Comparison of ENCODE assay signal across 21 cellular contexts in genomic region chr17:39624313-39624712, GRCh38. TPM values are rescaled to one million over a fixed set of nuclear protein-coding genes. Genes with fewer than 3 reads are reported as not detected.
A peak's percentile ranks its signal among the peaks of the same experiment; 100 is the strongest.
DNase-seq lines count a peak whose midpoint lies in the region; ATAC-seq, FAIRE-seq and TF ChIP-seq lines count a peak whose summit lies in the region.
"Had no signal": no experiment of that assay in that cellular context is flagged by ENCODE, and none has a peak within 500 bp of the region (broad histone marks: within the 10 kb centered on the region; RNA-seq: fewer than 3 reads in every experiment).

No MANE protein-coding gene starts in this region.

- no peaks in the 10 kb centered on the region for H3K9me3 ChIP-seq in Karpas-422 (ENCODE audit: low read length)
- H3K9me3 ChIP-seq in H1 (ENCODE audit: insufficient read depth in 2 of 2, low read depth in 1 of 2, low read length in 1 of 2), result no peaks in the 10 kb centered on the region
- no peaks in the 10 kb centered on the region for H3K9me3 ChIP-seq in mucosa of rectum (ENCODE audit: control insufficient read depth in 2 of 2, low read length in 2 of 2)
- H3K9me3 ChIP-seq: HAP-1 had no signal

- TF ChIP-seq CTCF in H1 (IDR thresholded peaks at IDR 0.05; ENCODE audit: control extremely low read depth in 1 of 3, insufficient read depth in 1 of 3, low read depth in 1 of 3, low read length in 3 of 3), result no peak

- H3K4me1 ChIP-seq in Karpas-422 (ENCODE audit: low read length) (peaks cover 43% of the 10 kb centered on the region), H1 (replicated peaks in 1 of 4; ENCODE audit: control insufficient read depth in 3 of 4, insufficient read depth in 4 of 4, low read length in 3 of 4) (peaks cover 4 to 33% (median 25%) of the 10 kb centered on the region in 4 experiments), mucosa of rectum (ENCODE audit: control insufficient read depth in 2 of 2, insufficient read depth in 2 of 2, low read length in 2 of 2) (peaks cover 36 to 47% of the 10 kb centered on the region in 2 donors), mesendoderm (ENCODE audit: control insufficient read depth, low read depth, low read length) (no peaks in the 10 kb centered on the region)

- WGBS in H1 (ENCODE audit: extremely low coverage in 1 of 2, insufficient coverage in 1 of 2, insufficient read length in 1 of 2, insufficient replicate concordance in 2 of 2, low coverage in 1 of 2, low lambda C conversion rate in 2 of 2, missing lambda C conversion rate in 1 of 2), 2 experiments, result 80% methylated on average over 7 of the region's 8 CpGs; no CpG with 5 or more reads in 1 of the 2 experiments
- WGBS in mesendoderm (ENCODE audit: extremely low coverage, insufficient coverage, low lambda C conversion rate), result no CpG with 5 or more reads among the region's 8 CpGs

- no peak overlapping the region for H4K91ac ChIP-seq in H1 (replicated peaks; ENCODE audit: insufficient read length, low read length)

- no peak overlapping the region for H2AK5ac ChIP-seq in H1 (ENCODE audit: low read depth, low read length)
- H2AK5ac ChIP-seq in mesendoderm (ENCODE audit: low read length), result no peak overlapping the region

- H2AFZ ChIP-seq in Karpas-422 (ENCODE audit: low read length) (no peak overlapping the region), H1 (ENCODE audit: low read length) (no peak overlapping the region)
- H2AFZ ChIP-seq: GM23338 had no signal

- H3K27me3 ChIP-seq in Karpas-422 (ENCODE audit: low read length) (no peaks in the 10 kb centered on the region), H1 (replicated peaks in 1 of 4; ENCODE audit: control insufficient read depth in 3 of 4, extremely low read depth in 1 of 4, insufficient read depth in 3 of 4, low read length in 3 of 4) (peaks cover 6 to 50% (median 42%) of the 10 kb centered on the region in 4 experiments), mucosa of rectum (ENCODE audit: control insufficient read depth in 2 of 2, insufficient read depth in 2 of 2, low read length in 2 of 2) (peaks cover 0 to 10% of the 10 kb centered on the region in 2 donors), mesendoderm (ENCODE audit: insufficient read depth, low read length, poor library complexity) (peaks cover 5% of the 10 kb centered on the region)

- no peak overlapping the region for H3K18ac ChIP-seq in H1 (ENCODE audit: extremely low read depth, low read length)
- H3K18ac ChIP-seq in mesendoderm (ENCODE audit: low read length), result no peak overlapping the region

- no peak for TF ChIP-seq POLR2A in H1 (IDR thresholded peaks at IDR 0.05; ENCODE audit: control extremely low read depth in 1 of 2, low read depth in 2 of 2, low read length in 2 of 2)

- no peak overlapping the region; the same call in 1 of the 2 replicates for H2BK20ac ChIP-seq in H1 (ENCODE audit: low read length)

- no peak for TF ChIP-seq RAD21 in H1 (IDR thresholded peaks at IDR 0.05 in 1 of 2, conservative IDR thresholded peaks at IDR 0.05 in 1 of 2; ENCODE audit: low read depth in 2 of 2, low read length in 2 of 2)

- peaks cover 12% of the 10 kb centered on the region for H3K23me2 ChIP-seq in H1 (ENCODE audit: low read depth, low read length)

- peak overlapping the region; percentile 66 for H3K4me2 ChIP-seq in Karpas-422 (ENCODE audit: low read depth, low read length, poor library complexity, severe bottlenecking)
- no peak overlapping the region for H3K4me2 ChIP-seq in H1 (ENCODE audit: insufficient read depth in 1 of 2, low read depth in 2 of 2, low read length in 2 of 2)
- no peak overlapping the region for H3K4me2 ChIP-seq in mesendoderm (ENCODE audit: low read length)

- H3K4ac ChIP-seq in H1 (replicated peaks; ENCODE audit: insufficient read length, low read depth, low read length) (no peak overlapping the region), mesendoderm (ENCODE audit: low read depth, low read length) (no peak overlapping the region)

- no peak overlapping the region for H3K14ac ChIP-seq in H1 (ENCODE audit: insufficient read length)

- DNase-seq in Karpas-422 (no peak), H1 (ENCODE audit: low read depth in 1 of 2, low spot score in 2 of 2) (no peak), mesendoderm (no peak), dermis blood vessel endothelial cell (no peak)
- DNase-seq: C1 segment of cervical spinal cord; CD4-positive, alpha-beta memory T cell; COR-L47; DMS53; DMS79 treated with DMSO at 0.1 percent for 48 hours; GF-D8 had no signal

- H3K36me3 ChIP-seq in Karpas-422 (ENCODE audit: insufficient read depth, low read length) (no peaks in the 10 kb centered on the region), H1 (ENCODE audit: control insufficient read depth in 2 of 4, insufficient read depth in 4 of 4, low read length in 3 of 4) (no peaks in the 10 kb centered on the region), mucosa of rectum (ENCODE audit: control insufficient read depth in 2 of 2, insufficient read depth in 2 of 2, low read length in 2 of 2) (no peaks in the 10 kb centered on the region), mesendoderm (ENCODE audit: control insufficient read depth, insufficient read depth, low read length) (no peaks in the 10 kb centered on the region)
- H3K36me3 ChIP-seq: HAP-1 had no signal

- 0 out of 2 replicates have a peak overlapping the region, but pooled peaks have one; percentile 94 for H2BK12ac ChIP-seq in H1 (ENCODE audit: low read depth, low read length)

- H3K9ac ChIP-seq in Karpas-422 (ENCODE audit: low read length) (no peak overlapping the region), H1 (replicated peaks in 1 of 4; ENCODE audit: extremely low read depth in 1 of 4, low read depth in 3 of 4, low read length in 3 of 4) (no peak overlapping the region), mucosa of rectum (ENCODE audit: low read depth in 1 of 2, low read length in 2 of 2) (peak overlapping the region; percentile 41 to 99), mesendoderm (ENCODE audit: low read length) (no peak overlapping the region)

- no peak overlapping the region for H2BK5ac ChIP-seq in H1 (ENCODE audit: low read depth, low read length)
- no peak overlapping the region for H2BK5ac ChIP-seq in mesendoderm (ENCODE audit: low read length)

- CTCF ChIA-PET in H1 (lab: Charles Lee; ENCODE audit: partially characterized antibody), result interaction anchor here (0.7 to 49.2 kb wide), 16 partner anchors 1 to 271 kb away, joined by 3 to 1885 read pairs (median 13); partner anchors contain the start of genes ERBB2, MIEN1, NEUROD2 and PGAP3

- no peak overlapping the region for H2BK120ac ChIP-seq in H1 (replicated peaks; ENCODE audit: low read depth, low read length)
- H2BK120ac ChIP-seq in mesendoderm (ENCODE audit: low read depth, low read length), result no peak overlapping the region

- H3K79me1 ChIP-seq in H1 (ENCODE audit: low read depth, low read length) (0 out of 2 replicates have a peak, but pooled peaks cover 2% of the 10 kb centered on the region), mesendoderm (ENCODE audit: low read length) (no peaks in the 10 kb centered on the region)

- no peak overlapping the region for H3K27ac ChIP-seq in Karpas-422 (ENCODE audit: low read length)
- no peak overlapping the region for H3K27ac ChIP-seq in H1 (ENCODE audit: low read depth, low read length)
- peak overlapping the region in 1 of 2 donors; percentile 98 for H3K27ac ChIP-seq in mucosa of rectum (ENCODE audit: low read depth in 2 of 2, low read length in 2 of 2)
- H3K27ac ChIP-seq in mesendoderm (ENCODE audit: low read depth, low read length), result no peak overlapping the region

- peak overlapping the region; percentile 72; the same call in 1 of the 2 replicates for H2BK15ac ChIP-seq in H1 (ENCODE audit: low read length)
- no peak overlapping the region for H2BK15ac ChIP-seq in mesendoderm (replicated peaks; ENCODE audit: low read depth)

- H4K5ac ChIP-seq in H1 (ENCODE audit: insufficient read length, low read depth, low read length) (no peak overlapping the region), mesendoderm (ENCODE audit: low read length) (no peak overlapping the region)

- H4K8ac ChIP-seq in H1 (ENCODE audit: extremely low read depth, insufficient read depth, low read length) (no peak overlapping the region), mesendoderm (ENCODE audit: low read depth, low read length) (no peak overlapping the region)

- no peak for FAIRE-seq in H1 (lab: Jason Lieb, UNC)
- FAIRE-seq: H54 had no signal

- H3K56ac ChIP-seq in H1 (replicated peaks; ENCODE audit: insufficient read length, low read depth, low read length) (no peak overlapping the region), mesendoderm (ENCODE audit: low read length) (no peak overlapping the region)

- no peak overlapping the region for H3K4me3 ChIP-seq in Karpas-422 (ENCODE audit: low read length)
- no peak overlapping the region for H3K4me3 ChIP-seq in H1 (ENCODE audit: extremely low read depth in 1 of 4, insufficient read depth in 2 of 4, low read depth in 3 of 4, low read length in 4 of 4)
- H3K4me3 ChIP-seq in mucosa of rectum (ENCODE audit: low read length in 2 of 2), result no peak overlapping the region
- H3K4me3 ChIP-seq in mesendoderm (ENCODE audit: low read length), result no peak overlapping the region
- H3K4me3 ChIP-seq: GM23338, HAP-1 had no signal

- no peak for ATAC-seq in HG03039 (IDR thresholded peaks at IDR 0.05; ENCODE audit: unreplicated experiment)
- ATAC-seq: GM23338 had no signal

- TF ChIP-seq EP300 in H1 (IDR thresholded peaks at IDR 0.05; ENCODE audit: borderline replicate concordance in 1 of 2, low read depth in 2 of 2, low read length in 2 of 2), result no peak

- H3K9me2 ChIP-seq in Karpas-422 (replicated peaks; ENCODE audit: insufficient read depth, low read length), result no peaks in the 10 kb centered on the region

- H4K20me1 ChIP-seq in Karpas-422 (ENCODE audit: insufficient read depth, low read depth, low read length) (no peaks in the 10 kb centered on the region), H1 (replicated peaks in 1 of 2; ENCODE audit: control insufficient read depth in 1 of 2, insufficient read depth in 2 of 2, low read length in 2 of 2) (peaks cover 0 to 1% of the 10 kb centered on the region in 2 experiments)

- H3K23ac ChIP-seq in H1 (ENCODE audit: insufficient read length) (no peak overlapping the region), mesendoderm (ENCODE audit: low read length) (no peak overlapping the region)

- POLR2A ChIA-PET in H1 (lab: Charles Lee; ENCODE audit: partially characterized antibody), result interaction anchor here (0.9 to 2.6 kb wide), 6 partner anchors 9 to 157 kb away, joined by 3 to 9 read pairs (median 4); no protein-coding TSS in a partner anchor

- H3K79me2 ChIP-seq in Karpas-422 (ENCODE audit: low read length), result no peaks in the 10 kb centered on the region
- H3K79me2 ChIP-seq in H1 (ENCODE audit: control insufficient read depth in 1 of 2, insufficient read depth in 2 of 2, low read length in 2 of 2), result no peaks in the 10 kb centered on the region
- H3K79me2 ChIP-seq in mesendoderm (ENCODE audit: control insufficient read depth, insufficient read depth, low read length), result no peaks in the 10 kb centered on the region

RNA-seq across cellular contexts. Expression of gene PPP1R1B, which starts 2.4 kb away (rescaled TPM):
- total RNA-seq in Karpas-422 (2014; rRNA removed; shearing (Covaris generic); ENCODE audit: low replicate concordance), result not detected in 2 replicates
- total RNA-seq in H1 (2021; fragmentation: NEBNext Ultra II Directional; extraction: Animal tissue kit (Norgen Biotek cat#: 25700)), result 9.4 and 10.7 TPM in 2 replicates
- polyA plus RNA-seq in H1 (2011; rRNA removed), result 21.0 and 22.3 TPM in 2 replicates
- 15.9 TPM for polyA plus RNA-seq in H1 (2011; cell fraction: cytosol; rRNA removed)
- 15.3 TPM for polyA plus RNA-seq in H1 (2011; cell fraction: nucleus; rRNA removed)
- 13.4 to 19.6 TPM (median 17.0 TPM) in 4 replicates for polyA plus RNA-seq in H1 (2012, experiment 1 of 2)
- polyA plus RNA-seq in H1 (2012, experiment 2 of 2), result 22.0 TPM
- 10.8 TPM for polyA plus RNA-seq in H1 (2013, experiment 1 of 2)
- polyA plus RNA-seq in H1 (2013, experiment 2 of 2), result 11.3 TPM
- 9.1 and 11.8 TPM in 2 replicates for polyA minus RNA-seq in H1 (2011; rRNA and poly(A)+ RNA removed)
- polyA minus RNA-seq in H1 (2011; cell fraction: cytosol; rRNA and poly(A)+ RNA removed), result 7.9 TPM
- polyA minus RNA-seq in H1 (2011; cell fraction: nucleus; rRNA and poly(A)+ RNA removed), result 4.6 TPM
- polyA plus RNA-seq in mesendoderm (2013, experiment 1 of 2), result 1.7 TPM
- polyA plus RNA-seq in mesendoderm (2013, experiment 2 of 2), result 1.8 TPM
- total RNA-seq in dermis blood vessel endothelial cell, result not detected in 2 replicates
- total RNA-seq: A172; CD4-positive, alpha-beta memory T cell; Daoy had no signal
- polyA plus RNA-seq: BJ; CD4-positive, alpha-beta memory T cell had no signal

RNA-seq across cellular contexts. Expression of gene STARD3, which starts 12.6 kb away (rescaled TPM):
- total RNA-seq in Karpas-422 (2014; rRNA removed; shearing (Covaris generic); ENCODE audit: low replicate concordance), result 42.9 and 43.5 TPM in 2 replicates
- total RNA-seq in H1 (2021; fragmentation: NEBNext Ultra II Directional; extraction: Animal tissue kit (Norgen Biotek cat#: 25700)), result 47.6 and 56.7 TPM in 2 replicates
- polyA plus RNA-seq in H1 (2011; rRNA removed), result 80.3 and 116 TPM in 2 replicates
- 80.2 TPM for polyA plus RNA-seq in H1 (2011; cell fraction: cytosol; rRNA removed)
- 203 TPM for polyA plus RNA-seq in H1 (2011; cell fraction: nucleus; rRNA removed)
- 54.2 to 69.5 TPM (median 56.8 TPM) in 4 replicates for polyA plus RNA-seq in H1 (2012, experiment 1 of 2)
- polyA plus RNA-seq in H1 (2012, experiment 2 of 2), result 61.3 TPM
- 80.5 TPM for polyA plus RNA-seq in H1 (2013, experiment 1 of 2)
- polyA plus RNA-seq in H1 (2013, experiment 2 of 2), result 91.9 TPM
- 78.6 and 84.8 TPM in 2 replicates for polyA minus RNA-seq in H1 (2011; rRNA and poly(A)+ RNA removed)
- 37.6 TPM for polyA minus RNA-seq in H1 (2011; cell fraction: cytosol; rRNA and poly(A)+ RNA removed)
- 53.7 TPM for polyA minus RNA-seq in H1 (2011; cell fraction: nucleus; rRNA and poly(A)+ RNA removed)
- polyA plus RNA-seq in mesendoderm (2013, experiment 1 of 2), result 48.2 TPM
- 45.8 TPM for polyA plus RNA-seq in mesendoderm (2013, experiment 2 of 2)
- total RNA-seq in dermis blood vessel endothelial cell, result 46.6 and 73.2 TPM in 2 replicates

RNA-seq across cellular contexts. Expression of gene NEUROD2, which starts 16.6 kb away (rescaled TPM):
- total RNA-seq in Karpas-422 (2014; rRNA removed; shearing (Covaris generic); ENCODE audit: low replicate concordance), result not detected in 2 replicates
- not detected in 2 replicates for total RNA-seq in H1 (2021; fragmentation: NEBNext Ultra II Directional; extraction: Animal tissue kit (Norgen Biotek cat#: 25700))
- not detected in 2 replicates for polyA plus RNA-seq in H1 (2011; rRNA removed)
- polyA plus RNA-seq in H1 (2011; cell fraction: cytosol; rRNA removed), result not detected
- polyA plus RNA-seq in H1 (2011; cell fraction: nucleus; rRNA removed), result not detected
- polyA plus RNA-seq in H1 (2012, experiment 1 of 2), result not detected in 4 replicates
- 0.12 TPM for polyA plus RNA-seq in H1 (2012, experiment 2 of 2)
- polyA plus RNA-seq in H1 (2013, experiment 1 of 2), result 0.02 TPM
- 0.02 TPM for polyA plus RNA-seq in H1 (2013, experiment 2 of 2)
- not detected in 2 replicates for polyA minus RNA-seq in H1 (2011; rRNA and poly(A)+ RNA removed)
- polyA minus RNA-seq in H1 (2011; cell fraction: cytosol; rRNA and poly(A)+ RNA removed), result not detected
- not detected for polyA minus RNA-seq in H1 (2011; cell fraction: nucleus; rRNA and poly(A)+ RNA removed)
- polyA plus RNA-seq in mesendoderm (2013, experiment 1 of 2), result 0.01 TPM
- 0.01 TPM for polyA plus RNA-seq in mesendoderm (2013, experiment 2 of 2)
- not detected in 2 replicates for total RNA-seq in dermis blood vessel endothelial cell
- total RNA-seq: A172; A673; Calu3; CD4-positive, alpha-beta memory T cell; Daoy; G401; GM23338 had no signal
- polyA plus RNA-seq: BJ, GM23338 had no signal

RNA-seq across cellular contexts. Expression of gene TCAP, which starts 40.8 kb away (rescaled TPM):
- 1.5 and 1.9 TPM in 2 replicates for total RNA-seq in Karpas-422 (2014; rRNA removed; shearing (Covaris generic); ENCODE audit: low replicate concordance)
- 1.4 TPM in 2 replicates for total RNA-seq in H1 (2021; fragmentation: NEBNext Ultra II Directional; extraction: Animal tissue kit (Norgen Biotek cat#: 25700))
- polyA plus RNA-seq in H1 (2011; rRNA removed), result 0.82 and 1.3 TPM in 2 replicates
- 1.2 TPM for polyA plus RNA-seq in H1 (2011; cell fraction: cytosol; rRNA removed)
- 8.9 TPM for polyA plus RNA-seq in H1 (2011; cell fraction: nucleus; rRNA removed)
- polyA plus RNA-seq in H1 (2012, experiment 1 of 2), result 1.7 to 2.6 TPM (median 2.3 TPM) in 4 replicates
- 1.4 TPM for polyA plus RNA-seq in H1 (2012, experiment 2 of 2)
- polyA plus RNA-seq in H1 (2013, experiment 1 of 2), result 0.49 TPM
- 0.48 TPM for polyA plus RNA-seq in H1 (2013, experiment 2 of 2)
- 1.1 and 1.3 TPM in 2 replicates for polyA minus RNA-seq in H1 (2011; rRNA and poly(A)+ RNA removed)
- polyA minus RNA-seq in H1 (2011; cell fraction: cytosol; rRNA and poly(A)+ RNA removed), result 1.4 TPM
- polyA minus RNA-seq in H1 (2011; cell fraction: nucleus; rRNA and poly(A)+ RNA removed), result 4.2 TPM
- 0.10 TPM for polyA plus RNA-seq in mesendoderm (2013, experiment 1 of 2)
- 0.08 TPM for polyA plus RNA-seq in mesendoderm (2013, experiment 2 of 2)
- total RNA-seq in dermis blood vessel endothelial cell, result 0.60 and 0.68 TPM in 2 replicates
- total RNA-seq: Daoy had no signal

RNA-seq across cellular contexts. Expression of gene PNMT, which starts 43.9 kb away (rescaled TPM):
- 6.8 TPM in 1 of 2 replicates, not detected in the other for total RNA-seq in Karpas-422 (2014; rRNA removed; shearing (Covaris generic); ENCODE audit: low replicate concordance)
- 4.4 and 5.6 TPM in 2 replicates for total RNA-seq in H1 (2021; fragmentation: NEBNext Ultra II Directional; extraction: Animal tissue kit (Norgen Biotek cat#: 25700))
- 10.5 and 10.9 TPM in 2 replicates for polyA plus RNA-seq in H1 (2011; rRNA removed)
- polyA plus RNA-seq in H1 (2011; cell fraction: cytosol; rRNA removed), result 8.1 TPM
- polyA plus RNA-seq in H1 (2011; cell fraction: nucleus; rRNA removed), result 10.0 TPM
- 4.3 to 8.6 TPM (median 7.6 TPM) in 4 replicates for polyA plus RNA-seq in H1 (2012, experiment 1 of 2)
- 5.6 TPM for polyA plus RNA-seq in H1 (2012, experiment 2 of 2)
- 3.4 TPM for polyA plus RNA-seq in H1 (2013, experiment 1 of 2)
- polyA plus RNA-seq in H1 (2013, experiment 2 of 2), result 3.4 TPM
- polyA minus RNA-seq in H1 (2011; rRNA and poly(A)+ RNA removed), result 0.95 and 1.4 TPM in 2 replicates
- 4.9 TPM for polyA minus RNA-seq in H1 (2011; cell fraction: cytosol; rRNA and poly(A)+ RNA removed)
- polyA minus RNA-seq in H1 (2011; cell fraction: nucleus; rRNA and poly(A)+ RNA removed), result 1.7 TPM
- polyA plus RNA-seq in mesendoderm (2013, experiment 1 of 2), result 0.81 TPM
- polyA plus RNA-seq in mesendoderm (2013, experiment 2 of 2), result 0.63 TPM
- 1.2 and 1.7 TPM in 2 replicates for total RNA-seq in dermis blood vessel endothelial cell
- total RNA-seq: A172, A673, Daoy, G401 had no signal
- polyA plus RNA-seq: BJ; CD4-positive, alpha-beta memory T cell had no signal

Comparison
In these comparisons a context has a peak if more than half of its experiments do, and no peak if none do; other contexts are left out.
1. H3K9ac ChIP-seq: peak in mucosa of rectum (2 of 2); none in Karpas-422 (single experiment), H1 (0 of 4) and mesendoderm (single experiment).